1 cellular context compared by ENCODE assay signal in genomic region chr22:19606332-19607197, GRCh38.
TF ChIP-seq lines count a peak whose summit lies in the region.

No MANE protein-coding gene starts in this region.

TF ChIP-seq in H1, 55 proteins besides CTCF, POLR2A, EP300 and RAD21 (continued from another document):
- TF ChIP-seq RNF2 (IDR thresholded peaks at IDR 0.05; ENCODE audit: borderline replicate concordance, low read depth, low read length, missing control alignments, poor library complexity, severe bottlenecking) (no peak), BCL11A (IDR thresholded peaks at IDR 0.05; ENCODE audit: low read depth in 2 of 2, low read length in 2 of 2) (no peak), TEAD4 (IDR thresholded peaks at IDR 0.05; ENCODE audit: low read depth, low read length) (no peak), PHF8 (conservative IDR thresholded peaks at IDR 0.05; ENCODE audit: low read depth, low read length) (no peak), CREB1 (IDR thresholded peaks at IDR 0.05) (no peak)
